Comparison of ENCODE assay signal across 16 cellular contexts in genomic region chr1:156152628-156153027, GRCh38. TPM values are rescaled to one million over a fixed set of nuclear protein-coding genes. Genes with fewer than 3 reads are reported as not detected.
DNase-seq lines count a peak whose midpoint lies in the region; ATAC-seq and TF ChIP-seq lines count a peak whose summit lies in the region.
"Had no signal": no experiment of that assay in that cellular context is flagged by ENCODE, and none has a peak within 500 bp of the region (broad histone marks: within the 10 kb centered on the region; RNA-seq: fewer than 3 reads in every experiment).

No MANE protein-coding gene starts in this region.

- POLR2A ChIA-PET in HEK293 (lab: Yijun Ruan, JAX) = no interaction called here

- H3K4me3 Mint-ChIP-seq in CD14-positive monocyte = no peak overlapping the region
- H3K4me3 Mint-ChIP-seq in activated naive CD8-positive, alpha-beta T cell = no peak overlapping the region
- peak overlapping the region in 1 of 3 experiments; percentile 57 for H3K4me3 Mint-ChIP-seq in nephron
- H3K4me3 Mint-ChIP-seq: CD4-positive, alpha-beta T cell had no signal

- no peaks in the 10 kb centered on the region for H3K4me1 ChIP-seq in HEK293 (ENCODE audit: control insufficient read depth, insufficient read depth, low read length)
- H3K4me1 ChIP-seq: HAP-1 had no signal

- H3K27ac ChIP-seq in HEK293 (ENCODE audit: extremely low read depth, low read depth, low read length) = no peak overlapping the region

- H3K27me3 Mint-ChIP-seq in CD14-positive monocyte (ENCODE audit: low read depth in 3 of 3) = peaks cover 0 to 3% (median 0%) of the 10 kb centered on the region in 3 donors
- H3K27me3 Mint-ChIP-seq in activated naive CD8-positive, alpha-beta T cell = no peaks in the 10 kb centered on the region
- H3K27me3 Mint-ChIP-seq in nephron (ENCODE audit: low read depth) = peaks cover 32% of the 10 kb centered on the region
- H3K27me3 Mint-ChIP-seq: CD4-positive, alpha-beta T cell had no signal

- ATAC-seq in HG03025 (IDR thresholded peaks at IDR 0.05; ENCODE audit: low FRiP score, unreplicated experiment) (no peak), HG03571 (IDR thresholded peaks at IDR 0.05; ENCODE audit: unreplicated experiment) (no peak)
- ATAC-seq: left cardiac atrium, right cardiac atrium had no signal

- no peak overlapping the region for H3K4me3 ChIP-seq in HEK293 (ENCODE audit: low read depth, low read length)
- H3K4me3 ChIP-seq: HAP-1 had no signal

- peak overlapping the region; percentile 91 to 99 (median 95) for H3K27ac Mint-ChIP-seq in CD14-positive monocyte
- peak overlapping the region; percentile 70 for H3K27ac Mint-ChIP-seq in activated naive CD8-positive, alpha-beta T cell
- H3K27ac Mint-ChIP-seq in nephron = peak overlapping the region; percentile 20 to 94 (median 34)
- H3K27ac Mint-ChIP-seq: CD4-positive, alpha-beta T cell had no signal

- TF ChIP-seq CTCF in CD14-positive monocyte (IDR thresholded peaks at IDR 0.05) = no peak
- TF ChIP-seq CTCF in HEK293 (tag by site-specific recombination; IDR thresholded peaks at IDR 0.05) = no peak
- TF ChIP-seq CTCF in nephron (IDR thresholded peaks at IDR 0.05; ENCODE audit: unreplicated experiment in 3 of 3) = no peak

- H3K36me3 Mint-ChIP-seq in CD14-positive monocyte (peaks cover 22 to 24% of the 10 kb centered on the region in 2 donors), nephron (ENCODE audit: low read depth) (no peaks in the 10 kb centered on the region)
- no peaks in the 10 kb centered on the region for H3K36me3 Mint-ChIP-seq in activated naive CD8-positive, alpha-beta T cell

- CTCF ChIA-PET in HEK293 (lab: Yijun Ruan, JAX) = interaction anchor here (0.8 to 13.7 kb wide), 2 partner anchors 56 to 74 kb away, joined by 3 to 210 read pairs; no protein-coding TSS in a partner anchor

- H3K9me3 Mint-ChIP-seq in CD14-positive monocyte (peaks cover 0 to 5% (median 0%) of the 10 kb centered on the region in 7 donors), nephron (no peaks in the 10 kb centered on the region)
- no peaks in the 10 kb centered on the region for H3K9me3 Mint-ChIP-seq in activated naive CD8-positive, alpha-beta T cell (ENCODE audit: low read depth)
- H3K9me3 Mint-ChIP-seq: CD4-positive, alpha-beta T cell had no signal

- H3K4me1 Mint-ChIP-seq in CD14-positive monocyte = peaks cover 91% of the 10 kb centered on the region
- peaks cover 47% of the 10 kb centered on the region for H3K4me1 Mint-ChIP-seq in activated naive CD8-positive, alpha-beta T cell (ENCODE audit: low read depth)
- peaks cover 33% of the 10 kb centered on the region for H3K4me1 Mint-ChIP-seq in nephron

- H3K36me3 ChIP-seq in HEK293 (ENCODE audit: control insufficient read depth in 2 of 2, insufficient read depth in 1 of 2, low read length in 2 of 2) = no peaks in the 10 kb centered on the region
- H3K36me3 ChIP-seq: HAP-1 had no signal

- DNase-seq in CD14-positive monocyte (ENCODE audit: low spot score) = no peak
- DNase-seq in AML-193 (lab: John Stamatoyannopoulos, UW) = no peak
- no peak for DNase-seq in epidermal melanocyte (ENCODE audit: insufficient read length, low spot score)
- DNase-seq: activated gamma-delta T cell treated with Interleukin-2 at 50 U/mL for 16 hours; CD4-positive, alpha-beta T cell; glutamatergic neuron; left cardiac atrium; stimulated activated naive CD4-positive, alpha-beta T cell; T-helper 2 cell had no signal

- intact Hi-C loops in CD14-positive monocyte (cut with micrococcal nuclease) = no loop called here

- H3K9me3 ChIP-seq in HEK293 (ENCODE audit: control insufficient read depth, insufficient read depth, low read depth, low read length) = no peaks in the 10 kb centered on the region
- H3K9me3 ChIP-seq: HAP-1 had no signal

TF ChIP-seq in HEK293, 187 proteins besides CTCF, POLR2A, EP300 and RAD21:
- TF ChIP-seq ZNF416 (tag by site-specific recombination; IDR thresholded peaks at IDR 0.05) (no peak), ZFHX2 (tag by site-specific recombination; conservative IDR thresholded peaks at IDR 0.05) (0 out of 2 replicates have a peak, but pooled peaks have one; percentile 16), PRDM6 (tag by site-specific recombination; IDR thresholded peaks at IDR 0.05) (no peak), EGR2 (tag by site-specific recombination; IDR thresholded peaks at IDR 0.05; ENCODE audit: low read depth) (peak; percentile 56)

RNA-seq across cellular contexts. Expression of gene SEMA4A, which starts 0.8 kb away (rescaled TPM):
- polyA plus RNA-seq in CD14-positive monocyte = 100 to 1,000 TPM in 1 of 2 donors, 10 to 100 TPM in 1; 72.3 to 121 TPM

RNA-seq across cellular contexts. Expression of gene LMNA, which starts 38.1 kb away (rescaled TPM):
- polyA plus RNA-seq in CD14-positive monocyte = 10 to 100 TPM; 16.5 to 24.7 TPM

RNA-seq across cellular contexts. Expression of gene SLC25A44, which starts 41.3 kb away (rescaled TPM):
- 10 to 100 TPM; 17.1 to 28.8 TPM for polyA plus RNA-seq in CD14-positive monocyte

Comparison
In these comparisons a context has a peak if more than half of its experiments do, and no peak if none do; other contexts are left out.
1. H3K27ac Mint-ChIP-seq: peak in every context shown above with its lines; median percentile 95 in CD14-positive monocyte; 70 in activated naive CD8-positive, alpha-beta T cell; 34 in nephron.